Comparison of ENCODE assay signal across 2 cellular contexts in the genomic region with DNA sequence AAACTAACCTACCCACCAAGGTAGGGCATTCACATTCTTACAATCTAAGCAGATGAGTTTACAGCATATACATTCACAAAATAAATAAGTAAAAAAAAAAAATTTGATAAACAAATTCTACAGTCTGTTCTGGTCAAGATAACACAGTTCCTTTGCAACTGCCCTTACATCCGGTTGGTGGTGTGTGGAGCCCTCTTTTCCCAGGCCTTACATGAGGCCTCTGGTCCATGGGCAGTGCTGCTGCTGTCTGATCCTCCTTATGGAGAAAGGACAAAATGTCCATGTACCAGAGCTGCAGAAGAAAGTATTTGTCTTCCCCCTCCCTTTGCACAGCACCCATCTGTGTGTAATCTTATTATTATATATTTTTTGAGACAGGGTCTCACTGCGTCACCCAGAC.
TF ChIP-seq lines count a peak whose summit lies in the region.

No MANE protein-coding gene starts in this region.

TF ChIP-seq in IMR-90, 13 proteins besides CTCF, POLR2A, EP300 and RAD21:
- TF ChIP-seq MAZ (IDR thresholded peaks at IDR 0.05; ENCODE audit: borderline replicate concordance, low read depth, low read length) (no peak), SMC3 (IDR thresholded peaks at IDR 0.05; ENCODE audit: low read depth, low read length) (no peak), NFE2L2 (IDR thresholded peaks at IDR 0.05; ENCODE audit: low read depth, low read length) (no peak), RFX5 (IDR thresholded peaks at IDR 0.05; ENCODE audit: low read depth, low read length) (no peak), CEBPB (IDR thresholded peaks at IDR 0.05; ENCODE audit: low read depth, low read length) (no peak), CHD1 (IDR thresholded peaks at IDR 0.05; ENCODE audit: low read depth, low read length) (no peak), MXI1 (IDR thresholded peaks at IDR 0.05; ENCODE audit: borderline replicate concordance, low read depth, low read length) (no peak), BHLHE40 (IDR thresholded peaks at IDR 0.05; ENCODE audit: low read depth, low read length) (no peak), MAFK (IDR thresholded peaks at IDR 0.05; ENCODE audit: low read depth, low read length) (no peak), FOS (IDR thresholded peaks at IDR 0.05; ENCODE audit: low read depth, low read length) (no peak)
- TF ChIP-seq, protein P1, sequence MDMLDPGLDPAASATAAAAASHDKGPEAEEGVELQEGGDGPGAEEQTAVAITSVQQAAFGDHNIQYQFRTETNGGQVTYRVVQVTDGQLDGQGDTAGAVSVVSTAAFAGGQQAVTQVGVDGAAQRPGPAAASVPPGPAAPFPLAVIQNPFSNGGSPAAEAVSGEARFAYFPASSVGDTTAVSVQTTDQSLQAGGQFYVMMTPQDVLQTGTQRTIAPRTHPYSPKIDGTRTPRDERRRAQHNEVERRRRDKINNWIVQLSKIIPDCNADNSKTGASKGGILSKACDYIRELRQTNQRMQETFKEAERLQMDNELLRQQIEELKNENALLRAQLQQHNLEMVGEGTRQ (IDR thresholded peaks at IDR 0.05; ENCODE audit: low read depth, low read length), result no peak
- TF ChIP-seq, protein P2, sequence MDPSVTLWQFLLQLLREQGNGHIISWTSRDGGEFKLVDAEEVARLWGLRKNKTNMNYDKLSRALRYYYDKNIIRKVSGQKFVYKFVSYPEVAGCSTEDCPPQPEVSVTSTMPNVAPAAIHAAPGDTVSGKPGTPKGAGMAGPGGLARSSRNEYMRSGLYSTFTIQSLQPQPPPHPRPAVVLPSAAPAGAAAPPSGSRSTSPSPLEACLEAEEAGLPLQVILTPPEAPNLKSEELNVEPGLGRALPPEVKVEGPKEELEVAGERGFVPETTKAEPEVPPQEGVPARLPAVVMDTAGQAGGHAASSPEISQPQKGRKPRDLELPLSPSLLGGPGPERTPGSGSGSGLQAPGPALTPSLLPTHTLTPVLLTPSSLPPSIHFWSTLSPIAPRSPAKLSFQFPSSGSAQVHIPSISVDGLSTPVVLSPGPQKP (IDR thresholded peaks at IDR 0.05; ENCODE audit: borderline replicate concordance, low read depth, low read length), result no peak

TF ChIP-seq in K562, 482 proteins besides CTCF, POLR2A, EP300 and RAD21 (continues in another document):
- TF ChIP-seq ZEB2 (IDR thresholded peaks at IDR 0.05), result 0 out of 2 replicates have a peak, but pooled peaks have one; percentile 24
- TF ChIP-seq HCFC1 (IDR thresholded peaks at IDR 0.05; ENCODE audit: low read depth, low read length), result no peak
- TF ChIP-seq ETV1 (tag; conservative IDR thresholded peaks at IDR 0.05; ENCODE audit: low read depth), result peak; percentile 37; the same call in 1 of the 2 replicates
- no peak for TF ChIP-seq KDM1A (IDR thresholded peaks at IDR 0.05)
- TF ChIP-seq TAF9B (IDR thresholded peaks at IDR 0.05; ENCODE audit: partially characterized antibody), result no peak
- TF ChIP-seq CREM (IDR thresholded peaks at IDR 0.05; ENCODE audit: low read depth), result 0 out of 2 replicates have a peak, but pooled peaks have one; percentile 28
- 0 out of 2 replicates have a peak, but pooled peaks have one; percentile 18 for TF ChIP-seq ARID1B (IDR thresholded peaks at IDR 0.05)
- peak; percentile 7; the same call in 1 of the 2 replicates for TF ChIP-seq L3MBTL2 (IDR thresholded peaks at IDR 0.05)
- no peak for TF ChIP-seq FOXP1 (CRISPR knock-in tag; IDR thresholded peaks at IDR 0.05)
- TF ChIP-seq, protein P3, sequence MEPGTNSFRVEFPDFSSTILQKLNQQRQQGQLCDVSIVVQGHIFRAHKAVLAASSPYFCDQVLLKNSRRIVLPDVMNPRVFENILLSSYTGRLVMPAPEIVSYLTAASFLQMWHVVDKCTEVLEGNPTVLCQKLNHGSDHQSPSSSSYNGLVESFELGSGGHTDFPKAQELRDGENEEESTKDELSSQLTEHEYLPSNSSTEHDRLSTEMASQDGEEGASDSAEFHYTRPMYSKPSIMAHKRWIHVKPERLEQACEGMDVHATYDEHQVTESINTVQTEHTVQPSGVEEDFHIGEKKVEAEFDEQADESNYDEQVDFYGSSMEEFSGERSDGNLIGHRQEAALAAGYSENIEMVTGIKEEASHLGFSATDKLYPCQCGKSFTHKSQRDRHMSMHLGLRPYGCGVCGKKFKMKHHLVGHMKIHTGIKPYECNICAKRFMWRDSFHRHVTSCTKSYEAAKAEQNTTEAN (CRISPR knock-in tag; IDR thresholded peaks at IDR 0.05), result no peak
- no peak; the same call in 1 of the 2 replicates for TF ChIP-seq DPF2 (IDR thresholded peaks at IDR 0.05)
- TF ChIP-seq POLR2AphosphoS5 (IDR thresholded peaks at IDR 0.05; ENCODE audit: control insufficient read depth, insufficient read depth, low read depth, low read length), result peak; percentile 30; the same call in 1 of the 2 replicates
- peak in 1 of 3 experiments; percentile 24 for TF ChIP-seq YY1 (IDR thresholded peaks at IDR 0.05; ENCODE audit: borderline replicate concordance in 1 of 3, control insufficient read depth in 1 of 3, extremely low read depth in 1 of 3, insufficient read depth in 3 of 3, insufficient read length in 1 of 3, insufficient replicate concordance in 2 of 3, low read depth in 1 of 3, low read length in 2 of 3)
- 0 out of 2 replicates have a peak, but pooled peaks have one; percentile 3 for TF ChIP-seq ZNF384 (IDR thresholded peaks at IDR 0.05; ENCODE audit: low read depth, low read length)
- TF ChIP-seq, protein P4, sequence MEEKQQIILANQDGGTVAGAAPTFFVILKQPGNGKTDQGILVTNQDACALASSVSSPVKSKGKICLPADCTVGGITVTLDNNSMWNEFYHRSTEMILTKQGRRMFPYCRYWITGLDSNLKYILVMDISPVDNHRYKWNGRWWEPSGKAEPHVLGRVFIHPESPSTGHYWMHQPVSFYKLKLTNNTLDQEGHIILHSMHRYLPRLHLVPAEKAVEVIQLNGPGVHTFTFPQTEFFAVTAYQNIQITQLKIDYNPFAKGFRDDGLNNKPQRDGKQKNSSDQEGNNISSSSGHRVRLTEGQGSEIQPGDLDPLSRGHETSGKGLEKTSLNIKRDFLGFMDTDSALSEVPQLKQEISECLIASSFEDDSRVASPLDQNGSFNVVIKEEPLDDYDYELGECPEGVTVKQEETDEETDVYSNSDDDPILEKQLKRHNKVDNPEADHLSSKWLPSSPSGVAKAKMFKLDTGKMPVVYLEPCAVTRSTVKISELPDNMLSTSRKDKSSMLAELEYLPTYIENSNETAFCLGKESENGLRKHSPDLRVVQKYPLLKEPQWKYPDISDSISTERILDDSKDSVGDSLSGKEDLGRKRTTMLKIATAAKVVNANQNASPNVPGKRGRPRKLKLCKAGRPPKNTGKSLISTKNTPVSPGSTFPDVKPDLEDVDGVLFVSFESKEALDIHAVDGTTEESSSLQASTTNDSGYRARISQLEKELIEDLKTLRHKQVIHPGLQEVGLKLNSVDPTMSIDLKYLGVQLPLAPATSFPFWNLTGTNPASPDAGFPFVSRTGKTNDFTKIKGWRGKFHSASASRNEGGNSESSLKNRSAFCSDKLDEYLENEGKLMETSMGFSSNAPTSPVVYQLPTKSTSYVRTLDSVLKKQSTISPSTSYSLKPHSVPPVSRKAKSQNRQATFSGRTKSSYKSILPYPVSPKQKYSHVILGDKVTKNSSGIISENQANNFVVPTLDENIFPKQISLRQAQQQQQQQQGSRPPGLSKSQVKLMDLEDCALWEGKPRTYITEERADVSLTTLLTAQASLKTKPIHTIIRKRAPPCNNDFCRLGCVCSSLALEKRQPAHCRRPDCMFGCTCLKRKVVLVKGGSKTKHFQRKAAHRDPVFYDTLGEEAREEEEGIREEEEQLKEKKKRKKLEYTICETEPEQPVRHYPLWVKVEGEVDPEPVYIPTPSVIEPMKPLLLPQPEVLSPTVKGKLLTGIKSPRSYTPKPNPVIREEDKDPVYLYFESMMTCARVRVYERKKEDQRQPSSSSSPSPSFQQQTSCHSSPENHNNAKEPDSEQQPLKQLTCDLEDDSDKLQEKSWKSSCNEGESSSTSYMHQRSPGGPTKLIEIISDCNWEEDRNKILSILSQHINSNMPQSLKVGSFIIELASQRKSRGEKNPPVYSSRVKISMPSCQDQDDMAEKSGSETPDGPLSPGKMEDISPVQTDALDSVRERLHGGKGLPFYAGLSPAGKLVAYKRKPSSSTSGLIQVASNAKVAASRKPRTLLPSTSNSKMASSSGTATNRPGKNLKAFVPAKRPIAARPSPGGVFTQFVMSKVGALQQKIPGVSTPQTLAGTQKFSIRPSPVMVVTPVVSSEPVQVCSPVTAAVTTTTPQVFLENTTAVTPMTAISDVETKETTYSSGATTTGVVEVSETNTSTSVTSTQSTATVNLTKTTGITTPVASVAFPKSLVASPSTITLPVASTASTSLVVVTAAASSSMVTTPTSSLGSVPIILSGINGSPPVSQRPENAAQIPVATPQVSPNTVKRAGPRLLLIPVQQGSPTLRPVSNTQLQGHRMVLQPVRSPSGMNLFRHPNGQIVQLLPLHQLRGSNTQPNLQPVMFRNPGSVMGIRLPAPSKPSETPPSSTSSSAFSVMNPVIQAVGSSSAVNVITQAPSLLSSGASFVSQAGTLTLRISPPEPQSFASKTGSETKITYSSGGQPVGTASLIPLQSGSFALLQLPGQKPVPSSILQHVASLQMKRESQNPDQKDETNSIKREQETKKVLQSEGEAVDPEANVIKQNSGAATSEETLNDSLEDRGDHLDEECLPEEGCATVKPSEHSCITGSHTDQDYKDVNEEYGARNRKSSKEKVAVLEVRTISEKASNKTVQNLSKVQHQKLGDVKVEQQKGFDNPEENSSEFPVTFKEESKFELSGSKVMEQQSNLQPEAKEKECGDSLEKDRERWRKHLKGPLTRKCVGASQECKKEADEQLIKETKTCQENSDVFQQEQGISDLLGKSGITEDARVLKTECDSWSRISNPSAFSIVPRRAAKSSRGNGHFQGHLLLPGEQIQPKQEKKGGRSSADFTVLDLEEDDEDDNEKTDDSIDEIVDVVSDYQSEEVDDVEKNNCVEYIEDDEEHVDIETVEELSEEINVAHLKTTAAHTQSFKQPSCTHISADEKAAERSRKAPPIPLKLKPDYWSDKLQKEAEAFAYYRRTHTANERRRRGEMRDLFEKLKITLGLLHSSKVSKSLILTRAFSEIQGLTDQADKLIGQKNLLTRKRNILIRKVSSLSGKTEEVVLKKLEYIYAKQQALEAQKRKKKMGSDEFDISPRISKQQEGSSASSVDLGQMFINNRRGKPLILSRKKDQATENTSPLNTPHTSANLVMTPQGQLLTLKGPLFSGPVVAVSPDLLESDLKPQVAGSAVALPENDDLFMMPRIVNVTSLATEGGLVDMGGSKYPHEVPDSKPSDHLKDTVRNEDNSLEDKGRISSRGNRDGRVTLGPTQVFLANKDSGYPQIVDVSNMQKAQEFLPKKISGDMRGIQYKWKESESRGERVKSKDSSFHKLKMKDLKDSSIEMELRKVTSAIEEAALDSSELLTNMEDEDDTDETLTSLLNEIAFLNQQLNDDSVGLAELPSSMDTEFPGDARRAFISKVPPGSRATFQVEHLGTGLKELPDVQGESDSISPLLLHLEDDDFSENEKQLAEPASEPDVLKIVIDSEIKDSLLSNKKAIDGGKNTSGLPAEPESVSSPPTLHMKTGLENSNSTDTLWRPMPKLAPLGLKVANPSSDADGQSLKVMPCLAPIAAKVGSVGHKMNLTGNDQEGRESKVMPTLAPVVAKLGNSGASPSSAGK (IDR thresholded peaks at IDR 0.05), result peak; percentile 23; the same call in 1 of the 2 replicates
- no peak for TF ChIP-seq ERF (CRISPR knock-in tag; IDR thresholded peaks at IDR 0.05)
- TF ChIP-seq, protein P5, sequence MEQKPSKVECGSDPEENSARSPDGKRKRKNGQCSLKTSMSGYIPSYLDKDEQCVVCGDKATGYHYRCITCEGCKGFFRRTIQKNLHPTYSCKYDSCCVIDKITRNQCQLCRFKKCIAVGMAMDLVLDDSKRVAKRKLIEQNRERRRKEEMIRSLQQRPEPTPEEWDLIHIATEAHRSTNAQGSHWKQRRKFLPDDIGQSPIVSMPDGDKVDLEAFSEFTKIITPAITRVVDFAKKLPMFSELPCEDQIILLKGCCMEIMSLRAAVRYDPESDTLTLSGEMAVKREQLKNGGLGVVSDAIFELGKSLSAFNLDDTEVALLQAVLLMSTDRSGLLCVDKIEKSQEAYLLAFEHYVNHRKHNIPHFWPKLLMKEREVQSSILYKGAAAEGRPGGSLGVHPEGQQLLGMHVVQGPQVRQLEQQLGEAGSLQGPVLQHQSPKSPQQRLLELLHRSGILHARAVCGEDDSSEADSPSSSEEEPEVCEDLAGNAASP (IDR thresholded peaks at IDR 0.05), result no peak
- TF ChIP-seq, protein P6, sequence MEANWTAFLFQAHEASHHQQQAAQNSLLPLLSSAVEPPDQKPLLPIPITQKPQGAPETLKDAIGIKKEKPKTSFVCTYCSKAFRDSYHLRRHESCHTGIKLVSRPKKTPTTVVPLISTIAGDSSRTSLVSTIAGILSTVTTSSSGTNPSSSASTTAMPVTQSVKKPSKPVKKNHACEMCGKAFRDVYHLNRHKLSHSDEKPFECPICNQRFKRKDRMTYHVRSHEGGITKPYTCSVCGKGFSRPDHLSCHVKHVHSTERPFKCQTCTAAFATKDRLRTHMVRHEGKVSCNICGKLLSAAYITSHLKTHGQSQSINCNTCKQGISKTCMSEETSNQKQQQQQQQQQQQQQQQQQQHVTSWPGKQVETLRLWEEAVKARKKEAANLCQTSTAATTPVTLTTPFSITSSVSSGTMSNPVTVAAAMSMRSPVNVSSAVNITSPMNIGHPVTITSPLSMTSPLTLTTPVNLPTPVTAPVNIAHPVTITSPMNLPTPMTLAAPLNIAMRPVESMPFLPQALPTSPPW (CRISPR knock-in tag; IDR thresholded peaks at IDR 0.05), result 0 out of 2 replicates have a peak, but pooled peaks have one; percentile 17
- no peak for TF ChIP-seq ZNF561 (CRISPR knock-in tag; conservative IDR thresholded peaks at IDR 0.05)
- no peak for TF ChIP-seq HDAC1 (IDR thresholded peaks at IDR 0.05)
- TF ChIP-seq, protein P7, sequence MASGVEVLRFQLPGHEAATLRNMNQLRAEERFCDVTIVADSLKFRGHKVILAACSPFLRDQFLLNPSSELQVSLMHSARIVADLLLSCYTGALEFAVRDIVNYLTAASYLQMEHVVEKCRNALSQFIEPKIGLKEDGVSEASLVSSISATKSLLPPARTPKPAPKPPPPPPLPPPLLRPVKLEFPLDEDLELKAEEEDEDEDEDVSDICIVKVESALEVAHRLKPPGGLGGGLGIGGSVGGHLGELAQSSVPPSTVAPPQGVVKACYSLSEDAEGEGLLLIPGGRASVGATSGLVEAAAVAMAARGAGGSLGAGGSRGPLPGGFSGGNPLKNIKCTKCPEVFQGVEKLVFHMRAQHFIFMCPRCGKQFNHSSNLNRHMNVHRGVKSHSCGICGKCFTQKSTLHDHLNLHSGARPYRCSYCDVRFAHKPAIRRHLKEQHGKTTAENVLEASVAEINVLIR (CRISPR knock-in tag; IDR thresholded peaks at IDR 0.05), result no peak
- TF ChIP-seq TAL1 (IDR thresholded peaks at IDR 0.05), result no peak
